In genomic region chr7:112204776-112205347, GRCh38 we compare ENCODE assay signal across 8 cellular contexts. TPM values are rescaled to one million over a fixed set of nuclear protein-coding genes. Genes with fewer than 3 reads are reported as not detected.
DNase-seq lines count a peak whose midpoint lies in the region; ATAC-seq and TF ChIP-seq lines count a peak whose summit lies in the region.

No MANE protein-coding gene starts in this region.

- 0% methylated on average over 10 of the region's 10 CpGs for WGBS in mesenchymal stem cell

- peak overlapping the region; percentile 2 for H2BK15ac ChIP-seq in mesenchymal stem cell (ENCODE audit: low read depth, poor library complexity, severe bottlenecking)

- TF ChIP-seq CTCF in GM10248 (IDR thresholded peaks at IDR 0.05; ENCODE audit: control extremely low read depth, extremely low read depth, low read depth, missing control alignments) (no peak), Panc1 (IDR thresholded peaks at IDR 0.05) (no peak), chondrocyte (IDR thresholded peaks at IDR 0.05) (no peak), vagina (IDR thresholded peaks at IDR 0.05) (no peak)

- H2BK12ac ChIP-seq in mesenchymal stem cell (ENCODE audit: low read length in 2 of 2) = peak overlapping the region in 1 of 2 experiments; percentile 28

- no peak overlapping the region for H2AK5ac ChIP-seq in mesenchymal stem cell (ENCODE audit: low read length, severe bottlenecking)

- CTCF ChIA-PET in GM10248 (lab: Yijun Ruan, JAX) (interaction anchor here (1.4 kb wide), 1 partner anchor 10 kb away, joined by 4 read pairs; no protein-coding TSS in a partner anchor), Panc1 (lab: Charles Lee) (interaction anchor here (0.7 kb wide), 1 partner anchor 445 kb away, joined by 3 read pairs; no protein-coding TSS in a partner anchor)

- peaks cover 54% of the 10 kb centered on the region for H3K4me1 Mint-ChIP-seq in chondrocyte (ENCODE audit: low read depth)

- no TSS peak for BruUV-seq in Panc1 (replicated peaks; lab: Mats Ljungman, UMichigan)

- H3K27me3 Mint-ChIP-seq in chondrocyte (ENCODE audit: low read depth) = no peaks in the 10 kb centered on the region

- H4K8ac ChIP-seq in mesenchymal stem cell (ENCODE audit: low read length) = no peak overlapping the region

- TF ChIP-seq POLR2A in vagina (IDR thresholded peaks at IDR 0.05) = no peak

- DNase-seq in A172 (ENCODE audit: low spot score) = peak; percentile 21
- peak; percentile 18 for DNase-seq in GM10248 (ENCODE audit: extremely low spot score)
- DNase-seq in Panc1 (ENCODE audit: low read depth, low spot score) = no peak
- DNase-seq in chondrocyte (ENCODE audit: low spot score) = no peak
- peak; percentile 38 for DNase-seq in mesenchymal stem cell
- no peak for DNase-seq in vagina (ENCODE audit: extremely low spot score in 2 of 2)

- no peak overlapping the region for H3K14ac ChIP-seq in mesenchymal stem cell (ENCODE audit: low read length in 2 of 2)

- H3K79me1 ChIP-seq in mesenchymal stem cell (replicated peaks; ENCODE audit: low read length, poor library complexity, severe bottlenecking) = no peaks in the 10 kb centered on the region

- intact Hi-C loops in Panc1 (cut with micrococcal nuclease; ENCODE audit: unreplicated experiment) = loop anchor here (10.0 kb wide), 1 partner anchor 180 kb away; no protein-coding TSS in a partner anchor
- intact Hi-C loops in vagina (cut with DNase I) = no loop called here

- H3K36me3 Mint-ChIP-seq in chondrocyte (ENCODE audit: low read depth) = no peaks in the 10 kb centered on the region

- H3K18ac ChIP-seq in mesenchymal stem cell (ENCODE audit: low read depth in 1 of 2, low read length in 2 of 2) = peak overlapping the region in 1 of 2 experiments; percentile 16

- H3K27ac ChIP-seq in Panc1 (ENCODE audit: low read length) (peak overlapping the region; percentile 65), mesenchymal stem cell (ENCODE audit: low read length, poor library complexity, severe bottlenecking) (peak overlapping the region; percentile 46), vagina (peak overlapping the region; percentile 82)

- H3K9me3 Mint-ChIP-seq in chondrocyte (ENCODE audit: low read depth) = no peaks in the 10 kb centered on the region

- no peaks in the 10 kb centered on the region; the same call in 1 of the 2 replicates for H3K36me3 ChIP-seq in Panc1 (ENCODE audit: control insufficient read depth, insufficient read depth, low read length)
- H3K36me3 ChIP-seq in mesenchymal stem cell (ENCODE audit: control insufficient read depth in 1 of 2, insufficient read depth in 2 of 2, low read depth in 1 of 2, low read length in 2 of 2) = no peaks in the 10 kb centered on the region
- H3K36me3 ChIP-seq in vagina = no peaks in the 10 kb centered on the region

- H3K4me2 ChIP-seq in mesenchymal stem cell (ENCODE audit: low read length, poor library complexity, severe bottlenecking) = peak overlapping the region; percentile 57

- no peak overlapping the region for H2BK5ac ChIP-seq in mesenchymal stem cell (ENCODE audit: low read depth, low read length, poor library complexity, severe bottlenecking)

- H3K4me3 Mint-ChIP-seq in chondrocyte (ENCODE audit: unreplicated experiment) = peak overlapping the region; percentile 98

- H3K4me3 ChIP-seq in Panc1 (ENCODE audit: low read depth in 2 of 2, low read length in 2 of 2) (peak overlapping the region; percentile 76 to 95), mesenchymal stem cell (ENCODE audit: insufficient read depth in 1 of 2, low read depth in 1 of 2, low read length in 2 of 2) (peak overlapping the region; percentile 77 to 93), vagina (peak overlapping the region; percentile 83 to 93)

- peak overlapping the region; percentile 93 for H3K27ac Mint-ChIP-seq in chondrocyte (ENCODE audit: unreplicated experiment)

- in situ Hi-C loops in Panc1 (cut with HindIII; ENCODE audit: low pct_unique_long_range_greater_than_20kb, low sequenced_read_pairs) = no loop called here

- H3K9me3 ChIP-seq in Panc1 (ENCODE audit: control insufficient read depth, insufficient read depth, low read depth, low read length) (no peaks in the 10 kb centered on the region), mesenchymal stem cell (ENCODE audit: control insufficient read depth, low read length) (no peaks in the 10 kb centered on the region), vagina (no peaks in the 10 kb centered on the region)

- no peak overlapping the region for H3K4ac ChIP-seq in mesenchymal stem cell (ENCODE audit: low read depth in 1 of 2, low read length in 2 of 2)

- H2BK120ac ChIP-seq in mesenchymal stem cell (ENCODE audit: low read depth, low read length) = no peak overlapping the region

- H2AFZ ChIP-seq in mesenchymal stem cell (ENCODE audit: low read depth, low read length) = no peak overlapping the region

- POLR2A ChIA-PET in GM10248 (lab: Yijun Ruan, JAX) (interaction anchor here (1.5 kb wide), 1 partner anchor 245 kb away, joined by 3 read pairs; the partner anchor contains the start of gene IFRD1), Panc1 (lab: Charles Lee) (interaction anchor here (0.8 kb wide), 1 partner anchor 46 kb away, joined by 5 read pairs; no protein-coding TSS in a partner anchor)

- H3K23ac ChIP-seq in mesenchymal stem cell (ENCODE audit: low read length in 2 of 2) = no peak overlapping the region

- ATAC-seq in Panc1 = no peak
- no peak for ATAC-seq in HG02642 (IDR thresholded peaks at IDR 0.05; ENCODE audit: poor library complexity, unreplicated experiment)
- ATAC-seq in HG03095 (IDR thresholded peaks at IDR 0.05; ENCODE audit: unreplicated experiment) = no peak

- no peak overlapping the region for H4K91ac ChIP-seq in mesenchymal stem cell (ENCODE audit: low read length)

- H3K27me3 ChIP-seq in Panc1 (ENCODE audit: control insufficient read depth, insufficient read depth, low read length) (no peaks in the 10 kb centered on the region), mesenchymal stem cell (ENCODE audit: control insufficient read depth in 1 of 2, insufficient read depth in 1 of 2, low read length in 2 of 2) (no peaks in the 10 kb centered on the region), vagina (no peaks in the 10 kb centered on the region)

- H3K9ac ChIP-seq in mesenchymal stem cell (ENCODE audit: low read length) = peak overlapping the region; percentile 90

- H3K4me1 ChIP-seq in Panc1 (ENCODE audit: control insufficient read depth, insufficient read depth, low read length) = peaks cover 8% of the 10 kb centered on the region
- H3K4me1 ChIP-seq in mesenchymal stem cell (ENCODE audit: control insufficient read depth, insufficient read depth, low read depth, low read length) = peaks cover 2% of the 10 kb centered on the region
- H3K4me1 ChIP-seq in vagina = peaks cover 33% of the 10 kb centered on the region

RNA-seq across cellular contexts. Expression of gene DOCK4, which starts 1.3 kb away (rescaled TPM):
- 5.6 and 7.2 TPM in 2 replicates for total RNA-seq in A172 (2014; rRNA removed; shearing (Covaris generic))
- 10.8 TPM for total RNA-seq in Panc1 (2021; ENCODE audit: unreplicated experiment)
- 5.5 TPM for polyA plus RNA-seq in Panc1 (2012; ENCODE audit: insufficient read length)
- total RNA-seq in chondrocyte = 43.0 to 102 TPM (median 48.8 TPM) in 3 replicates
- polyA plus RNA-seq in mesenchymal stem cell (2013, experiment 1 of 2) = 7.2 TPM
- 5.7 TPM for polyA plus RNA-seq in mesenchymal stem cell (2013, experiment 2 of 2)
- total RNA-seq in vagina = 40.3 TPM

RNA-seq across cellular contexts. Expression of gene ZNF277, which starts 1.6 kb away (rescaled TPM):
- total RNA-seq in A172 (2014; rRNA removed; shearing (Covaris generic)) = 20.6 and 30.9 TPM in 2 replicates
- total RNA-seq in Panc1 (2021; ENCODE audit: unreplicated experiment) = 12.8 TPM
- polyA plus RNA-seq in Panc1 (2012; ENCODE audit: insufficient read length) = 14.4 TPM
- total RNA-seq in chondrocyte = 15.5 to 18.8 TPM (median 16.2 TPM) in 3 replicates
- 26.1 TPM for polyA plus RNA-seq in mesenchymal stem cell (2013, experiment 1 of 2)
- polyA plus RNA-seq in mesenchymal stem cell (2013, experiment 2 of 2) = 27.1 TPM
- 21.6 TPM for total RNA-seq in vagina

Comparison
In these comparisons a context has a peak if more than half of its experiments do, and no peak if none do; other contexts are left out.
1. DNase-seq: peak in A172 (single experiment), GM10248 (single experiment) and mesenchymal stem cell (single experiment); none in Panc1 (single experiment), chondrocyte (single experiment) and vagina (0 of 2).
2. Peak in every context shown above with its lines, with median percentiles within 50 percentile points of each other: H3K27ac ChIP-seq and H3K4me3 ChIP-seq.